8 cellular contexts compared by ENCODE assay signal in the genomic region with DNA sequence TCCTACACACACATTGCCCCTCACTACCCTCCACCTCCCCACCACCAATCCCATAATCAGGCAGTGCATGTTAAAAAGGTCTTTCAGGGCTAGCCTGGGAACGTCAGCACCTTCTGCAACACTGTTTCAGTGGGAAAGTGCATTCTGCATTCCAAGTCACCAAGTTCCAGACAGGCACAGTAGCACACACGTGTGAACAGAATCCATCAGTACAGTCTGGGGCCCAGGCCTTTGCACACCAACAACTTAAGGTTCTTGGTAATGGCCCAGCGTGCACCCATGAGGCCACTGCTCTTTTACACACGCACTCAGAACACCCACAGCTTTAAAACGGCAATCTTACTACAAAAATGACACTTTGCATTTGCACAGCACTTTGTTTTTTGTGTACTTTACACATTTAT. TPM values are rescaled to one million over a fixed set of nuclear protein-coding genes. Genes with fewer than 3 reads are reported as not detected.
DNase-seq lines count a peak whose midpoint lies in the region; ATAC-seq and TF ChIP-seq lines count a peak whose summit lies in the region.

No MANE protein-coding gene starts in this region.

- H3F3A ChIP-seq in GM23338 (replicated peaks; ENCODE audit: low read depth) = peaks cover 6% of the 10 kb centered on the region; the same call in 1 of the 2 replicates

- peaks cover 58% of the 10 kb centered on the region for H3K4me1 ChIP-seq in GM23338 (ENCODE audit: insufficient read depth)
- peaks cover 54 to 65% (median 64%) of the 10 kb centered on the region in 3 donors for H3K4me1 ChIP-seq in skeletal muscle tissue (ENCODE audit: control insufficient read depth in 3 of 3, insufficient read depth in 3 of 3, low read length in 3 of 3)

- H3K9me3 ChIP-seq in T-helper 17 cell (ENCODE audit: control insufficient read depth, low read length, poor library complexity, severe bottlenecking) = no peaks in the 10 kb centered on the region
- no peaks in the 10 kb centered on the region for H3K9me3 ChIP-seq in skeletal muscle tissue (ENCODE audit: control insufficient read depth in 3 of 3, low read length in 3 of 3)

- H3K4me1 Mint-ChIP-seq in GM23338 = peaks cover 67% of the 10 kb centered on the region
- peaks cover 50% of the 10 kb centered on the region for H3K4me1 Mint-ChIP-seq in T-helper 17 cell

- H3K9ac ChIP-seq in skeletal muscle tissue (ENCODE audit: low read depth in 1 of 3, low read length in 3 of 3) = peak overlapping the region; percentile 88 to 93 (median 89)

- no peak overlapping the region for H2AFZ ChIP-seq in GM23338

- peaks cover 49% of the 10 kb centered on the region for H3K79me2 ChIP-seq in GM23338 (replicated peaks; ENCODE audit: insufficient read depth)

- peaks cover 12% of the 10 kb centered on the region; the same call in 1 of the 2 replicates for H4K20me1 ChIP-seq in GM23338 (replicated peaks; ENCODE audit: insufficient read depth)

- TF ChIP-seq CTCF in GM23338 (conservative IDR thresholded peaks at IDR 0.05; ENCODE audit: low read depth in 2 of 2) (no peak), fibroblast of the aortic adventitia (IDR thresholded peaks at IDR 0.05; ENCODE audit: insufficient read depth, low read length) (no peak)

- peak overlapping the region; percentile 83 for H3K4me2 ChIP-seq in GM23338

- H3K4me3 Mint-ChIP-seq in GM23338 = peak overlapping the region; percentile 83
- H3K4me3 Mint-ChIP-seq in T-helper 17 cell = peak overlapping the region; percentile 81

- H3K9me2 ChIP-seq in GM23338 (ENCODE audit: insufficient read depth) = no peaks in the 10 kb centered on the region

- H3K36me3 ChIP-seq in GM23338 (ENCODE audit: insufficient read depth) (no peaks in the 10 kb centered on the region), skeletal muscle tissue (ENCODE audit: control insufficient read depth in 3 of 3, insufficient read depth in 3 of 3, low read length in 3 of 3) (peaks cover 0 to 7% (median 0%) of the 10 kb centered on the region in 3 donors)

- H3K27ac ChIP-seq in GM23338 (ENCODE audit: low read depth) = no peak overlapping the region
- H3K27ac ChIP-seq in skeletal muscle tissue (ENCODE audit: low read depth, low read length) = peak overlapping the region; percentile 96

- no peaks in the 10 kb centered on the region; the same call in 1 of the 3 replicates for H3K36me3 Mint-ChIP-seq in GM23338 (ENCODE audit: low read depth)
- peaks cover 2% of the 10 kb centered on the region for H3K36me3 Mint-ChIP-seq in T-helper 17 cell (ENCODE audit: low read depth)

- peak overlapping the region; percentile 92 for H3K4me3 ChIP-seq in GM23338
- H3K4me3 ChIP-seq in fibroblast of the aortic adventitia (ENCODE audit: low read depth, low read length) = peak overlapping the region; percentile 97
- peak overlapping the region; percentile 75 to 96 (median 81) for H3K4me3 ChIP-seq in skeletal muscle tissue (ENCODE audit: low read length in 3 of 3)

- ATAC-seq in GM23338 (no peak), T-helper 17 cell (no peak), GM18517 (IDR thresholded peaks at IDR 0.05; ENCODE audit: unreplicated experiment) (no peak), HG03097 (IDR thresholded peaks at IDR 0.05; ENCODE audit: low FRiP score, unreplicated experiment) (no peak)

- H3K27me3 ChIP-seq in GM23338 (ENCODE audit: insufficient read depth) (peaks cover 20% of the 10 kb centered on the region), skeletal muscle tissue (ENCODE audit: control insufficient read depth in 3 of 3, insufficient read depth in 3 of 3, low read length in 3 of 3) (no peaks in the 10 kb centered on the region)

- DNase-seq in GM23338 (ENCODE audit: low spot score) = no peak
- DNase-seq in T-helper 17 cell = no peak
- DNase-seq in fibroblast of the aortic adventitia (ENCODE audit: low read depth) = peak; percentile 54
- DNase-seq in medulla oblongata (ENCODE audit: extremely low spot score) = no peak
- DNase-seq in activated effector memory CD4-positive, alpha-beta T cell treated with Interleukin-2 at 50 U/mL for 16 hours = no peak

- H3K27ac Mint-ChIP-seq in GM23338 (no peak overlapping the region), T-helper 17 cell (peak overlapping the region; percentile 95)

- no peaks in the 10 kb centered on the region for H3K9me3 Mint-ChIP-seq in GM23338

- H3K27me3 Mint-ChIP-seq in GM23338 (ENCODE audit: insufficient read depth, low read depth, poor library complexity) = peaks cover 12% of the 10 kb centered on the region
- no peaks in the 10 kb centered on the region for H3K27me3 Mint-ChIP-seq in T-helper 17 cell

TF ChIP-seq in GM23338, 12 proteins besides CTCF, POLR2A, EP300 and RAD21 (continues in another document):
- TF ChIP-seq ZNF114 (CRISPR knock-in tag; IDR thresholded peaks at IDR 0.05) = no peak
- no peak for TF ChIP-seq JUNB (IDR thresholded peaks at IDR 0.05; ENCODE audit: unreplicated experiment)
- TF ChIP-seq CREB1 (CRISPR knock-in tag; IDR thresholded peaks at IDR 0.05; ENCODE audit: low read depth) = no peak
- TF ChIP-seq EZH2phosphoT487 (IDR thresholded peaks at IDR 0.05; ENCODE audit: unreplicated experiment) = no peak
- TF ChIP-seq EZH2 (IDR thresholded peaks at IDR 0.05; ENCODE audit: low read depth, unreplicated experiment) = no peak
- TF ChIP-seq, protein P1, sequence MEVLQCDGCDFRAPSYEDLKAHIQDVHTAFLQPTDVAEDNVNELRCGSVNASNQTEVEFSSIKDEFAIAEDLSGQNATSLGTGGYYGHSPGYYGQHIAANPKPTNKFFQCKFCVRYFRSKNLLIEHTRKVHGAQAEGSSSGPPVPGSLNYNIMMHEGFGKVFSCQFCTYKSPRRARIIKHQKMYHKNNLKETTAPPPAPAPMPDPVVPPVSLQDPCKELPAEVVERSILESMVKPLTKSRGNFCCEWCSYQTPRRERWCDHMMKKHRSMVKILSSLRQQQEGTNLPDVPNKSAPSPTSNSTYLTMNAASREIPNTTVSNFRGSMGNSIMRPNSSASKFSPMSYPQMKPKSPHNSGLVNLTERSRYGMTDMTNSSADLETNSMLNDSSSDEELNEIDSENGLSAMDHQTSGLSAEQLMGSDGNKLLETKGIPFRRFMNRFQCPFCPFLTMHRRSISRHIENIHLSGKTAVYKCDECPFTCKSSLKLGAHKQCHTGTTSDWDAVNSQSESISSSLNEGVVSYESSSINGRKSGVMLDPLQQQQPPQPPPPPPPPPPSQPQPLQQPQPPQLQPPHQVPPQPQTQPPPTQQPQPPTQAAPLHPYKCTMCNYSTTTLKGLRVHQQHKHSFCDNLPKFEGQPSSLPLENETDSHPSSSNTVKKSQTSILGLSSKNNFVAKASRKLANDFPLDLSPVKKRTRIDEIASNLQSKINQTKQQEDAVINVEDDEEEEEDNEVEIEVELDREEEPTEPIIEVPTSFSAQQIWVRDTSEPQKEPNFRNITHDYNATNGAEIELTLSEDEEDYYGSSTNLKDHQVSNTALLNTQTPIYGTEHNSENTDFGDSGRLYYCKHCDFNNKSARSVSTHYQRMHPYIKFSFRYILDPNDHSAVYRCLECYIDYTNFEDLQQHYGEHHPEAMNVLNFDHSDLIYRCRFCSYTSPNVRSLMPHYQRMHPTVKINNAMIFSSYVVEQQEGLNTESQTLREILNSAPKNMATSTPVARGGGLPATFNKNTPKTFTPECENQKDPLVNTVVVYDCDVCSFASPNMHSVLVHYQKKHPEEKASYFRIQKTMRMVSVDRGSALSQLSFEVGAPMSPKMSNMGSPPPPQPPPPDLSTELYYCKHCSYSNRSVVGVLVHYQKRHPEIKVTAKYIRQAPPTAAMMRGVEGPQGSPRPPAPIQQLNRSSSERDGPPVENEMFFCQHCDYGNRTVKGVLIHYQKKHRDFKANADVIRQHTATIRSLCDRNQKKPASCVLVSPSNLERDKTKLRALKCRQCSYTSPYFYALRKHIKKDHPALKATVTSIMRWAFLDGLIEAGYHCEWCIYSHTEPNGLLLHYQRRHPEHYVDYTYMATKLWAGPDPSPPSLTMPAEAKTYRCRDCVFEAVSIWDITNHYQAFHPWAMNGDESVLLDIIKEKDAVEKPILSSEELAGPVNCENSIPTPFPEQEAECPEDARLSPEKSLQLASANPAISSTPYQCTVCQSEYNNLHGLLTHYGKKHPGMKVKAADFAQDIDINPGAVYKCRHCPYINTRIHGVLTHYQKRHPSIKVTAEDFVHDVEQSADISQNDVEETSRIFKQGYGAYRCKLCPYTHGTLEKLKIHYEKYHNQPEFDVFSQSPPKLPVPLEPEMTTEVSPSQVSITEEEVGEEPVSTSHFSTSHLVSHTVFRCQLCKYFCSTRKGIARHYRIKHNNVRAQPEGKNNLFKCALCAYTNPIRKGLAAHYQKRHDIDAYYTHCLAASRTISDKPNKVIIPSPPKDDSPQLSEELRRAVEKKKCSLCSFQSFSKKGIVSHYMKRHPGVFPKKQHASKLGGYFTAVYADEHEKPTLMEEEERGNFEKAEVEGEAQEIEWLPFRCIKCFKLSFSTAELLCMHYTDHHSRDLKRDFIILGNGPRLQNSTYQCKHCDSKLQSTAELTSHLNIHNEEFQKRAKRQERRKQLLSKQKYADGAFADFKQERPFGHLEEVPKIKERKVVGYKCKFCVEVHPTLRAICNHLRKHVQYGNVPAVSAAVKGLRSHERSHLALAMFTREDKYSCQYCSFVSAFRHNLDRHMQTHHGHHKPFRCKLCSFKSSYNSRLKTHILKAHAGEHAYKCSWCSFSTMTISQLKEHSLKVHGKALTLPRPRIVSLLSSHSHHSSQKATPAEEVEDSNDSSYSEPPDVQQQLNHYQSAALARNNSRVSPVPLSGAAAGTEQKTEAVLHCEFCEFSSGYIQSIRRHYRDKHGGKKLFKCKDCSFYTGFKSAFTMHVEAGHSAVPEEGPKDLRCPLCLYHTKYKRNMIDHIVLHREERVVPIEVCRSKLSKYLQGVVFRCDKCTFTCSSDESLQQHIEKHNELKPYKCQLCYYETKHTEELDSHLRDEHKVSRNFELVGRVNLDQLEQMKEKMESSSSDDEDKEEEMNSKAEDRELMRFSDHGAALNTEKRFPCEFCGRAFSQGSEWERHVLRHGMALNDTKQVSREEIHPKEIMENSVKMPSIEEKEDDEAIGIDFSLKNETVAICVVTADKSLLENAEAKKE (CRISPR knock-in tag; IDR thresholded peaks at IDR 0.05) = no peak

RNA-seq across cellular contexts. Expression of a gene that starts 1.2 kb away (rescaled TPM):
- total RNA-seq in GM23338 (2014; rRNA removed; shearing (Covaris generic)) = 202 and 203 TPM in 2 replicates
- 207 and 225 TPM in 2 replicates for polyA plus RNA-seq in GM23338 (2016; fragmentation: Nextera tagmentation; extraction: Ambion mirVana)
- 100 to 1,000 TPM; 186 to 190 TPM for total RNA-seq in T-helper 17 cell
- 2,605 and 3,136 TPM in 2 replicates for total RNA-seq in fibroblast of the aortic adventitia (ENCODE audit: low replicate concordance)
- 631 TPM for total RNA-seq in skeletal muscle tissue
